In the genomic region with DNA sequence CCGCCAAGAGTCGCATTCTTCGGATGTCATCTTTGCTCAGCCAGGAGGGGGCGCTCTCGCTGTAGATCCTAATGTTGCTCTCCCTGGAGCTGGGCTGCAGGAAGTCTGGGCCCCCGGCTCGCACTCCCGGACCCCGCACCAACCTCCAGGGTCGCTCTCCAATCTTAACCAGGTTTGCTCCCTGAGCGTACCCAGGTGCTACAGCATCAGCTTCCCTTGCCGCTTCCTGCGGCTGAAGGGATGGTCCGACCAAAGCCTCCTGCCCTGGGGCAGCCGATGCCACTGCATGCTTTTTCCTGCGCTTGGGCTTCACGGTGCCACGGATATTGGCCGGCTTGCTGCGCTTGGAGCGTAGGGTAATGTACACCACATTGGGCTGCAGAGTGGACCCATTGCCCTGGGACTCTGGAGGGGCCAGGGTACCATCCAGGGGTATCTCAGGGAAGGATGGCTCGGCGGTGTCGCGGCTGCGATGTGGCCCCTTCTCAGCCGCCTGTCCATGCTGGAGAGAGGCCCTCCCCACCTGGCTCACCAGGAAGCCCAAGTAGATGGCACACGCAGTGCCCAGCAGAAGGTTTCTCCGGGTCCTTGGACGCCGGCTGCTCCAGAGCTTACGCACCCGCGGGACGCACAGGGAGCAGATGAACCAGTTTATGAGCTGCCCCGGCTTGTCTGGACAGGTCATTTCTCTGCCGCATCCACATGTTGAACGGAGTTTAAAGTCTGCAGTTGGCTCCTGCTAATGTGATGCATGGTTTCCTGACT, we compare ENCODE assay signal across 8 cellular contexts. TPM values are rescaled to one million over a fixed set of nuclear protein-coding genes. Genes with fewer than 3 reads are reported as not detected.
A peak's percentile ranks its signal among the peaks of the same experiment; 100 is the strongest.
DNase-seq lines count a peak whose midpoint lies in the region; ATAC-seq and TF ChIP-seq lines count a peak whose summit lies in the region.

No MANE protein-coding gene starts in this region.

- CTCF ChIA-PET in AG04449 (lab: Yijun Ruan, JAX), result interaction anchor here (0.6 to 3.6 kb wide), 15 partner anchors 10 to 192 kb away, joined by 3 to 45 read pairs (median 8); no protein-coding TSS in a partner anchor
- CTCF ChIA-PET in activated CD4-positive, alpha-beta memory T cell treated with anti-CD3 and anti-CD28 coated beads for 36 hours (lab: Charles Lee), result interaction anchor here (0.8 to 2.5 kb wide), 6 partner anchors 9 to 178 kb away, joined by 3 to 9 read pairs (median 5); no protein-coding TSS in a partner anchor

- H3K9me3 Mint-ChIP-seq in activated CD4-positive, alpha-beta memory T cell treated with anti-CD3 and anti-CD28 coated beads for 36 hours, result no peaks in the 10 kb centered on the region

- H3K27ac ChIP-seq in cardiac muscle cell (peak overlapping the region; percentile 88), sigmoid colon (peak overlapping the region; percentile 71 to 92 (median 80))

- TF ChIP-seq CTCF in AG04449 (IDR thresholded peaks at IDR 0.05; ENCODE audit: insufficient read depth, low read length, missing control alignments) (peak; percentile 25), cardiac muscle cell (IDR thresholded peaks at IDR 0.05; ENCODE audit: low read depth, low read length) (peak; percentile 63), sigmoid colon (IDR thresholded peaks at IDR 0.05) (peak in 3 of 4 experiments; percentile 44 to 62 (median 47))

- H3K4me3 ChIP-seq in AG04449 (ENCODE audit: low read depth, low read length) (no peak overlapping the region; the same call in 1 of the 2 replicates), cardiac muscle cell (peak overlapping the region; percentile 25), sigmoid colon (peak overlapping the region; percentile 31 to 61 (median 53))

- no peak overlapping the region for H3K27ac Mint-ChIP-seq in activated CD4-positive, alpha-beta memory T cell treated with anti-CD3 and anti-CD28 coated beads for 36 hours

- DNase-seq in AG04449 (ENCODE audit: low read depth, low spot score) (no peak), cardiac muscle cell (ENCODE audit: low read depth in 1 of 2, low spot score in 1 of 2) (peak in 1 of 2 donors; percentile 70), sigmoid colon (peak; percentile 81), SHP77 treated with DMSO at 0.1 percent for 48 hours (lab: John Stamatoyannopoulos, UW) (no peak)
- DNase-seq in activated CD4-positive, alpha-beta memory T cell treated with anti-CD3 and anti-CD28 coated beads for 36 hours, result peak; percentile 39

- H3K4me1 Mint-ChIP-seq in activated CD4-positive, alpha-beta memory T cell treated with anti-CD3 and anti-CD28 coated beads for 36 hours (ENCODE audit: low read depth), result peaks cover 8% of the 10 kb centered on the region

- H3K27me3 Mint-ChIP-seq in activated CD4-positive, alpha-beta memory T cell treated with anti-CD3 and anti-CD28 coated beads for 36 hours, result peaks cover 17% of the 10 kb centered on the region

- no peaks in the 10 kb centered on the region for H3K36me3 Mint-ChIP-seq in activated CD4-positive, alpha-beta memory T cell treated with anti-CD3 and anti-CD28 coated beads for 36 hours

- TF ChIP-seq POLR2A in sigmoid colon (IDR thresholded peaks at IDR 0.05), result no peak

- H3K9me3 ChIP-seq in cardiac muscle cell (ENCODE audit: low read depth) (no peaks in the 10 kb centered on the region), sigmoid colon (no peaks in the 10 kb centered on the region)

- no peaks in the 10 kb centered on the region for H3K36me3 ChIP-seq in cardiac muscle cell
- no peaks in the 10 kb centered on the region for H3K36me3 ChIP-seq in sigmoid colon

- H3K4me3 Mint-ChIP-seq in activated CD4-positive, alpha-beta memory T cell treated with anti-CD3 and anti-CD28 coated beads for 36 hours, result no peak overlapping the region

- intact Hi-C loops in activated CD4-positive, alpha-beta memory T cell treated with anti-CD3 and anti-CD28 coated beads for 36 hours (cut with micrococcal nuclease), result no loop called here
- intact Hi-C loops in sigmoid colon (cut with DNase I), result loop anchor here (10.0 kb wide), 1 partner anchor 84 kb away; no protein-coding TSS in a partner anchor

- 30 to 73% methylated on average over 38 of the region's 38 CpGs for WGBS in sigmoid colon, 2 donors

- peaks cover 35% of the 10 kb centered on the region for H3K4me1 ChIP-seq in cardiac muscle cell (ENCODE audit: low read depth)
- peaks cover 0 to 80% (median 70%) of the 10 kb centered on the region in 4 donors for H3K4me1 ChIP-seq in sigmoid colon

- no peaks in the 10 kb centered on the region for H3K27me3 ChIP-seq in cardiac muscle cell
- no peaks in the 10 kb centered on the region for H3K27me3 ChIP-seq in sigmoid colon

- ATAC-seq in GM19395 (IDR thresholded peaks at IDR 0.05; ENCODE audit: unreplicated experiment) (peak; percentile 63), HG02798 (IDR thresholded peaks at IDR 0.05; ENCODE audit: poor library complexity, unreplicated experiment) (no peak), HG03521 (IDR thresholded peaks at IDR 0.05; ENCODE audit: unreplicated experiment) (no peak)

- peak in 1 of 4 donors; percentile 45 for TF ChIP-seq EP300 in sigmoid colon (IDR thresholded peaks at IDR 0.05)

- POLR2A ChIA-PET in AG04449 (lab: Yijun Ruan, JAX), result no interaction called here
- POLR2A ChIA-PET in activated CD4-positive, alpha-beta memory T cell treated with anti-CD3 and anti-CD28 coated beads for 36 hours (lab: Charles Lee), result interaction anchor here (0.6 kb wide), 1 partner anchor 567 kb away, joined by 3 read pairs; no protein-coding TSS in a partner anchor

RNA-seq across cellular contexts. Expression of a gene that starts 2.0 kb away (rescaled TPM):
- not detected for total RNA-seq in activated CD4-positive, alpha-beta memory T cell treated with anti-CD3 and anti-CD28 coated beads for 36 hours
- 17.3 and 19.1 TPM in 2 replicates for total RNA-seq in cardiac muscle cell
- 5.7 and 8.5 TPM in 2 replicates for polyA plus RNA-seq in cardiac muscle cell
- total RNA-seq in sigmoid colon, result 10 to 100 TPM; 34.4 to 59.5 (median 47.2) TPM
- 10 to 100 TPM in 1 of 3 donors, 1 to 10 TPM in 2; 6.7 to 15.6 (median 9.6) TPM for polyA plus RNA-seq in sigmoid colon

RNA-seq across cellular contexts. Expression of a gene that starts 39.4 kb away (rescaled TPM):
- total RNA-seq in activated CD4-positive, alpha-beta memory T cell treated with anti-CD3 and anti-CD28 coated beads for 36 hours, result under 1 TPM in 1 of 2 experiments, not detected in 1; 0.29 TPM
- total RNA-seq in cardiac muscle cell (7.8 and 11.6 TPM in 2 replicates), sigmoid colon (10 to 100 TPM in 1 of 4 donors, 1 to 10 TPM in 3; 3.5 to 12.1 (median 8.0) TPM)
- polyA plus RNA-seq in cardiac muscle cell (11.0 and 11.4 TPM in 2 replicates), sigmoid colon (1 to 10 TPM; 6.0 to 7.9 (median 6.4) TPM)

Comparison
In these comparisons a context has a peak if more than half of its experiments do, and no peak if none do; other contexts are left out.
1. DNase-seq: peak in activated CD4-positive, alpha-beta memory T cell treated with anti-CD3 and anti-CD28 coated beads for 36 hours (single experiment) and sigmoid colon (single experiment); none in AG04449 (single experiment) and SHP77 treated with DMSO at 0.1 percent for 48 hours (single experiment).
2. RNA of a gene that starts 2.0 kb away (total RNA-seq): 34.4 to 59.5 TPM in sigmoid colon and 17.3 to 19.1 TPM in cardiac muscle cell; not detected in activated CD4-positive, alpha-beta memory T cell treated with anti-CD3 and anti-CD28 coated beads for 36 hours; every median in the first group is over 10 times any median in the second.
3. Peak in every context shown above with its lines, with median percentiles within 50 percentile points of each other: CTCF ChIP-seq.